In genomic region chr10:78774999-78775711, GRCh38 we compare ENCODE assay signal across 8 cellular contexts.
DNase-seq lines count a peak whose midpoint lies in the region; ATAC-seq and TF ChIP-seq lines count a peak whose summit lies in the region.

No MANE protein-coding gene starts in this region.

- H3K9me3 ChIP-seq in ascending aorta (no peaks in the 10 kb centered on the region), liver (ENCODE audit: control insufficient read depth in 4 of 4, low read length in 3 of 4) (no peaks in the 10 kb centered on the region), suprapubic skin (no peaks in the 10 kb centered on the region)

- peak; percentile 43 for DNase-seq in NCI-H1092 (lab: John Stamatoyannopoulos, UW)
- peak in 1 of 2 donors; percentile 26 for DNase-seq in ascending aorta (ENCODE audit: low spot score in 2 of 2)
- DNase-seq in suprapubic skin (ENCODE audit: low spot score in 2 of 2): no peak
- DNase-seq in NCI-H2227 (lab: John Stamatoyannopoulos, UW; ENCODE audit: unreplicated experiment): no peak
- no peak for DNase-seq in NOMO-1 treated with dmso at 0.1 percent for 144 hours (lab: John Stamatoyannopoulos, UW; ENCODE audit: unreplicated experiment)

- no peaks in the 10 kb centered on the region for H3K36me3 ChIP-seq in ascending aorta
- H3K36me3 ChIP-seq in liver (ENCODE audit: control insufficient read depth in 4 of 4, insufficient read depth in 3 of 4, low read depth in 1 of 4, low read length in 3 of 4): no peaks in the 10 kb centered on the region
- H3K36me3 ChIP-seq in suprapubic skin: no peaks in the 10 kb centered on the region

- H3K27me3 ChIP-seq in ascending aorta: no peaks in the 10 kb centered on the region
- H3K27me3 ChIP-seq in liver (ENCODE audit: control insufficient read depth in 4 of 4, insufficient read depth in 4 of 4, low read length in 3 of 4): no peaks in the 10 kb centered on the region
- H3K27me3 ChIP-seq in suprapubic skin: no peaks in the 10 kb centered on the region

- ATAC-seq in GM21515 (IDR thresholded peaks at IDR 0.05; ENCODE audit: unreplicated experiment) (no peak), HG02884 (IDR thresholded peaks at IDR 0.05; ENCODE audit: unreplicated experiment) (no peak)

- peak overlapping the region; percentile 52 to 78 for H3K27ac ChIP-seq in ascending aorta
- H3K27ac ChIP-seq in liver (ENCODE audit: low read depth in 1 of 2, low read length in 2 of 2): peak overlapping the region; percentile 68 to 95
- peak overlapping the region; percentile 53 for H3K27ac ChIP-seq in suprapubic skin

- peak; percentile 51 to 54 for TF ChIP-seq RAD21 in liver (IDR thresholded peaks at IDR 0.05)

- 25% methylated on average over 14 of the region's 14 CpGs for WGBS in liver
- 74% methylated on average over 11 of the region's 14 CpGs for WGBS in suprapubic skin

- H3K4me1 ChIP-seq in ascending aorta: peaks cover 5 to 29% of the 10 kb centered on the region in 2 donors
- H3K4me1 ChIP-seq in liver (ENCODE audit: control insufficient read depth in 4 of 4, insufficient read depth in 4 of 4, low read length in 3 of 4): peaks cover 2 to 28% (median 21%) of the 10 kb centered on the region in 4 donors
- peaks cover 27% of the 10 kb centered on the region for H3K4me1 ChIP-seq in suprapubic skin

- TF ChIP-seq EP300 in suprapubic skin (IDR thresholded peaks at IDR 0.05): no peak

- peak in 1 of 3 experiments; percentile 11 for TF ChIP-seq CTCF in ascending aorta (IDR thresholded peaks at IDR 0.05)
- no peak for TF ChIP-seq CTCF in liver (IDR thresholded peaks at IDR 0.05; ENCODE audit: low read depth, low read length, missing input control)
- no peak for TF ChIP-seq CTCF in suprapubic skin (IDR thresholded peaks at IDR 0.05)

- H3K4me3 ChIP-seq in ascending aorta: no peak overlapping the region
- H3K4me3 ChIP-seq in liver (ENCODE audit: low read depth in 1 of 3, low read length in 3 of 3): no peak overlapping the region
- H3K4me3 ChIP-seq in suprapubic skin: no peak overlapping the region

- TF ChIP-seq POLR2A in suprapubic skin (IDR thresholded peaks at IDR 0.05): no peak

- intact Hi-C loops in ascending aorta (cut with DNase I): no loop called here

- peak overlapping the region in 1 of 2 donors; percentile 30 for H3K9ac ChIP-seq in liver (ENCODE audit: low read depth in 1 of 2, low read length in 2 of 2)

TF ChIP-seq in liver, 16 proteins besides CTCF, POLR2A, EP300 and RAD21:
- TF ChIP-seq EGR1 (IDR thresholded peaks at IDR 0.05; ENCODE audit: low read depth in 2 of 2) (no peak), NR2F2 (IDR thresholded peaks at IDR 0.05) (peak; percentile 76), YY1 (IDR thresholded peaks at IDR 0.05) (no peak), REST (IDR thresholded peaks at IDR 0.05) (peak; percentile 10), FOXA2 (IDR thresholded peaks at IDR 0.05) (peak; percentile 4), HNF4G (IDR thresholded peaks at IDR 0.05) (no peak), TAF1 (conservative IDR thresholded peaks at IDR 0.05) (no peak), JUND (IDR thresholded peaks at IDR 0.05) (peak; percentile 38 to 73), ZBTB33 (IDR thresholded peaks at IDR 0.05) (no peak), RXRA (IDR thresholded peaks at IDR 0.05) (peak; percentile 66 to 88), GABPA (IDR thresholded peaks at IDR 0.05 in 1 of 2, conservative IDR thresholded peaks at IDR 0.05 in 1 of 2) (no peak), SP1 (IDR thresholded peaks at IDR 0.05) (peak; percentile 61), FOXA1 (IDR thresholded peaks at IDR 0.05) (peak; percentile 9), HNF4A (conservative IDR thresholded peaks at IDR 0.05) (peak; percentile 87 to 90)
- TF ChIP-seq, protein P1, sequence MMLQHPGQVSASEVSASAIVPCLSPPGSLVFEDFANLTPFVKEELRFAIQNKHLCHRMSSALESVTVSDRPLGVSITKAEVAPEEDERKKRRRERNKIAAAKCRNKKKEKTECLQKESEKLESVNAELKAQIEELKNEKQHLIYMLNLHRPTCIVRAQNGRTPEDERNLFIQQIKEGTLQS (IDR thresholded peaks at IDR 0.05): no peak
- TF ChIP-seq, protein P2, sequence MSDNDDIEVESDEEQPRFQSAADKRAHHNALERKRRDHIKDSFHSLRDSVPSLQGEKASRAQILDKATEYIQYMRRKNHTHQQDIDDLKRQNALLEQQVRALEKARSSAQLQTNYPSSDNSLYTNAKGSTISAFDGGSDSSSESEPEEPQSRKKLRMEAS (IDR thresholded peaks at IDR 0.05): peak; percentile 69
